ENCODE assay signal across 17 cellular contexts in the genomic region with DNA sequence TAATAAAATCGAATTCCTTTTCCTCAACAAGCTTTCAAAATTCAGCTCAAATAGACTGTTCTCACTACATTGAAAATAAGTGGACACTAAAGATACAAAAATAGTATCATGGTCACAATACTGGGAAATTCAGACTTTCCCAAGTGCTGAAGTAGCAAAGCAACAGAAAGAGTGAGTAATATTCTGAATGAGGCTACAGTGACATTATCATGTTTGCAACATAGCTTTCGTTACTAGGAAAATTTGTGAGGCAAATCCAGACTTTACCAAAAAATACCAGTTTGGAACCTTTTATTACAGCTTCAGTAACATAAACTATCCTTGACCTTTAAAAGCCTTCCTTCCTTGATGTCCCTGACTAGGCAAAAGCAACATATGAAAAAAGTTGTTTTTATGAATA.
DNase-seq lines count a peak whose midpoint lies in the region; TF ChIP-seq lines count a peak whose summit lies in the region.
"Had no signal": no experiment of that assay in that cellular context is flagged by ENCODE, and none has a peak within 500 bp of the region (broad histone marks: within the 10 kb centered on the region; RNA-seq: fewer than 3 reads in every experiment).

No MANE protein-coding gene starts in this region.

- H3K27ac ChIP-seq in GM23248, result no peak overlapping the region
- H3K27ac ChIP-seq in skeletal muscle tissue (ENCODE audit: low read depth, low read length), result peak overlapping the region; percentile 26
- peak overlapping the region in 1 of 4 donors; percentile 3 for H3K27ac ChIP-seq in transverse colon
- H3K27ac ChIP-seq: brain microvascular endothelial cell, dorsolateral prefrontal cortex, parathyroid adenoma had no signal

- no peaks in the 10 kb centered on the region for H3K27me3 Mint-ChIP-seq in activated naive CD8-positive, alpha-beta T cell

- peak overlapping the region; percentile 75 for H3K27ac Mint-ChIP-seq in activated naive CD8-positive, alpha-beta T cell
- H3K27ac Mint-ChIP-seq: activated naive CD4-positive, alpha-beta T cell treated with anti-CD3 and anti-CD28 coated beads for 36 hours had no signal

- H3K79me2 ChIP-seq in GM23248 (ENCODE audit: insufficient read depth), result no peaks in the 10 kb centered on the region
- H3K79me2 ChIP-seq: parathyroid adenoma had no signal

- peaks cover 46% of the 10 kb centered on the region for H3K4me1 Mint-ChIP-seq in activated naive CD8-positive, alpha-beta T cell (ENCODE audit: low read depth)

- peaks cover 13% of the 10 kb centered on the region for H3K4me1 ChIP-seq in GM23248 (ENCODE audit: insufficient read depth)
- H3K4me1 ChIP-seq in skeletal muscle tissue (ENCODE audit: control insufficient read depth in 3 of 3, insufficient read depth in 3 of 3, low read length in 3 of 3), result peaks cover 0 to 8% (median 2%) of the 10 kb centered on the region in 3 donors
- peaks cover 0 to 8% (median 3%) of the 10 kb centered on the region in 4 donors for H3K4me1 ChIP-seq in transverse colon
- H3K4me1 ChIP-seq: parathyroid adenoma had no signal

- H3K36me3 ChIP-seq in GM23248 (ENCODE audit: low read depth) (no peaks in the 10 kb centered on the region), skeletal muscle tissue (ENCODE audit: control insufficient read depth in 3 of 3, insufficient read depth in 3 of 3, low read length in 3 of 3) (no peaks in the 10 kb centered on the region), transverse colon (no peaks in the 10 kb centered on the region)
- H3K36me3 ChIP-seq: brain microvascular endothelial cell, upper lobe of left lung had no signal

- no peaks in the 10 kb centered on the region for H3K9me2 ChIP-seq in GM23248 (ENCODE audit: insufficient read depth)

- H3K27me3 ChIP-seq in GM23248 (replicated peaks; ENCODE audit: insufficient read depth) (peaks cover 42% of the 10 kb centered on the region; the same call in 1 of the 2 replicates), skeletal muscle tissue (ENCODE audit: control insufficient read depth in 3 of 3, insufficient read depth in 3 of 3, low read length in 3 of 3) (no peaks in the 10 kb centered on the region), transverse colon (no peaks in the 10 kb centered on the region)
- H3K27me3 ChIP-seq: brain microvascular endothelial cell, upper lobe of left lung had no signal

- H2AFZ ChIP-seq in GM23248, result no peak overlapping the region

- peaks cover 14% of the 10 kb centered on the region; the same call in 1 of the 2 replicates for H3F3A ChIP-seq in GM23248 (ENCODE audit: insufficient read depth)

- TF ChIP-seq EP300 in transverse colon (IDR thresholded peaks at IDR 0.05; ENCODE audit: low read depth), result no peak

- H3K4me3 ChIP-seq in GM23248, result no peak overlapping the region
- H3K4me3 ChIP-seq in skeletal muscle tissue (ENCODE audit: low read length in 3 of 3), result no peak overlapping the region
- H3K4me3 ChIP-seq in transverse colon, result no peak overlapping the region
- H3K4me3 ChIP-seq: dorsolateral prefrontal cortex, upper lobe of left lung had no signal

- H3K36me3 Mint-ChIP-seq in activated naive CD8-positive, alpha-beta T cell, result no peaks in the 10 kb centered on the region
- H3K36me3 Mint-ChIP-seq: naive thymus-derived CD8-positive, alpha-beta T cell had no signal

- intact Hi-C loops in transverse colon (cut with DNase I; ENCODE audit: low total_unique reads), result loop anchor here (5.0 kb wide), 1 partner anchor 551 kb away; no protein-coding TSS in a partner anchor

- TF ChIP-seq POLR2A in transverse colon (IDR thresholded peaks at IDR 0.05), result no peak

- H3K4me3 Mint-ChIP-seq in activated naive CD8-positive, alpha-beta T cell, result no peak overlapping the region
- H3K4me3 Mint-ChIP-seq: activated naive CD4-positive, alpha-beta T cell treated with anti-CD3 and anti-CD28 coated beads for 36 hours; naive thymus-derived CD8-positive, alpha-beta T cell had no signal

- no peaks in the 10 kb centered on the region for H4K20me1 ChIP-seq in GM23248 (ENCODE audit: insufficient read depth)

- 14 to 19% methylated on average over 2 of the region's 2 CpGs for WGBS in GM23248 (ENCODE audit: low coverage in 1 of 2, low lambda C conversion rate in 2 of 2, missing lambda C conversion rate in 2 of 2), 2 experiments
- 47 to 61% methylated on average over 2 of the region's 2 CpGs for WGBS in transverse colon (ENCODE audit: low coverage in 1 of 2), 2 donors

- in situ Hi-C loops in GM23248 (cut with MboI) (loop anchor here (25.0 kb wide), 1 partner anchor 541 kb away; no protein-coding TSS in a partner anchor), transverse colon (cut with MboI; ENCODE audit: low pct_ligation_motif_present in 1 of 4, low pct_unique_long_range_greater_than_20kb in 1 of 4, low sequenced_read_pairs in 3 of 4) (loop anchor here in 1 of 4 donors (25.0 kb wide), 2 partner anchors 216 to 541 kb away; no protein-coding TSS in a partner anchor)

- no peak overlapping the region for H3K9ac ChIP-seq in GM23248
- H3K9ac ChIP-seq in skeletal muscle tissue (ENCODE audit: low read depth in 1 of 3, low read length in 3 of 3), result peak overlapping the region in 1 of 3 donors; percentile 17
- H3K9ac ChIP-seq: parathyroid adenoma had no signal

- DNase-seq in GM23248 (peak; percentile 41), iris pigment epithelial cell (ENCODE audit: low read depth) (peak; percentile 59), transverse colon (no peak), T-helper 9 cell (no peak), NCI-H526 (lab: John Stamatoyannopoulos, UW) (no peak)
- DNase-seq: activated CD8-positive, alpha-beta memory T cell treated with anti-CD3 and anti-CD28 coated beads, Interleukin-2, amount 50 U/mL, for 4 hours; activated naive CD4-positive, alpha-beta T cell treated with anti-CD3 and anti-CD28 coated beads for 36 hours; brain microvascular endothelial cell; dorsolateral prefrontal cortex; GOT3; naive thymus-derived CD8-positive, alpha-beta T cell; NCI-H146; NCI-H2227 treated with DMSO at 0.1 percent for 48 hours; upper lobe of left lung had no signal

- no peaks in the 10 kb centered on the region for H3K9me3 Mint-ChIP-seq in activated naive CD8-positive, alpha-beta T cell (ENCODE audit: low read depth)
- H3K9me3 Mint-ChIP-seq: activated naive CD4-positive, alpha-beta T cell treated with anti-CD3 and anti-CD28 coated beads for 36 hours; naive thymus-derived CD8-positive, alpha-beta T cell had no signal

- no peak for TF ChIP-seq CTCF in transverse colon (IDR thresholded peaks at IDR 0.05)

- no peaks in the 10 kb centered on the region for H3K9me3 ChIP-seq in GM23248 (ENCODE audit: low read depth)
- no peaks in the 10 kb centered on the region for H3K9me3 ChIP-seq in skeletal muscle tissue (ENCODE audit: control insufficient read depth in 3 of 3, low read length in 3 of 3)
- no peaks in the 10 kb centered on the region for H3K9me3 ChIP-seq in transverse colon
- H3K9me3 ChIP-seq: upper lobe of left lung had no signal

- H3K4me2 ChIP-seq in GM23248 (ENCODE audit: unreplicated experiment), result no peak overlapping the region

Comparison
In these comparisons a context has a peak if more than half of its experiments do, and no peak if none do; other contexts are left out.
1. DNase-seq: peak in GM23248 (single experiment) and iris pigment epithelial cell (single experiment); none in transverse colon (single experiment), T-helper 9 cell (single experiment) and NCI-H526 (0 of 2).